In the genomic region with DNA sequence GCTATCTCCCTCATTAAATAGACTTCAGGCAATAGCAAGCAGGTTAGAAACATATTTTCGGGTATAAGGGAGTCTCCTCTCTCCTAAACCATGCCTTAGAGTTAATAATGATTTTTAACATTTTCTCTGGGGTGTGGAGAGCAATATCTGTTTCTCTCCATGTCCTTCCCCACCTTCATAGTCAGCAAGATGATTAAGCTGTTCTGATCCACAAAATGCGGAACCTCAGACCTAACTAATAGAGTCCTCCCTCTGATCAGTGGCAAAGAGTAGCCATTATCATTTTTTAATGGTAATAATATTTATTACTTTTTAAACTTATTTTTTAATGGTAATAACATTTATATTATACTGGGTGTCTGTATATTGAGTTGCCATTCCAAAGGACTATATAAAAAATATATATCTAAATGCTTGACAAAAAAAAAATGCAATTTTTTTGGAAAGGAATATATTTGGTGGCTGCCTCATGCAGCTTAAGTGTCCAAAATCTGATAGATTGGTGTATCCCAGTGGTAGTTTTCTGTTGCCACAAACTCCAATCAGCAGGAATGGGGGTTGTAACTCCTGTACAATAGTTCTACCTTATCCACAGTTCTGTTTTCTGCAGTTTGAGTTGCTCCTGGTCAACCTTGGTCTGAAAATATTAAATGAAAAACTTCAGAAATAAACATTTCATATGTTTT, we compare ENCODE assay signal across 1 cellular context.
TF ChIP-seq lines count a peak whose summit lies in the region.

No MANE protein-coding gene starts in this region.

TF ChIP-seq in SK-N-SH, 30 proteins besides CTCF, POLR2A, EP300 and RAD21:
- TF ChIP-seq EZH2phosphoT487 (IDR thresholded peaks at IDR 0.05; ENCODE audit: borderline replicate concordance, low read depth) (no peak), TEAD4 (IDR thresholded peaks at IDR 0.05; ENCODE audit: borderline replicate concordance, insufficient read depth) (no peak), POLR2AphosphoS5 (IDR thresholded peaks at IDR 0.05; ENCODE audit: low read depth, low read length) (no peak), ELF1 (IDR thresholded peaks at IDR 0.05) (no peak), FOXM1 (IDR thresholded peaks at IDR 0.05; ENCODE audit: low read depth) (no peak), MEF2A (IDR thresholded peaks at IDR 0.05; ENCODE audit: borderline replicate concordance, low read depth) (no peak), YY1 (IDR thresholded peaks at IDR 0.05; ENCODE audit: low read depth) (no peak), SMC3 (IDR thresholded peaks at IDR 0.05; ENCODE audit: low read depth, low read length) (no peak), MXI1 (IDR thresholded peaks at IDR 0.05; ENCODE audit: low read depth, low read length) (no peak)
- TF ChIP-seq, protein P1, sequence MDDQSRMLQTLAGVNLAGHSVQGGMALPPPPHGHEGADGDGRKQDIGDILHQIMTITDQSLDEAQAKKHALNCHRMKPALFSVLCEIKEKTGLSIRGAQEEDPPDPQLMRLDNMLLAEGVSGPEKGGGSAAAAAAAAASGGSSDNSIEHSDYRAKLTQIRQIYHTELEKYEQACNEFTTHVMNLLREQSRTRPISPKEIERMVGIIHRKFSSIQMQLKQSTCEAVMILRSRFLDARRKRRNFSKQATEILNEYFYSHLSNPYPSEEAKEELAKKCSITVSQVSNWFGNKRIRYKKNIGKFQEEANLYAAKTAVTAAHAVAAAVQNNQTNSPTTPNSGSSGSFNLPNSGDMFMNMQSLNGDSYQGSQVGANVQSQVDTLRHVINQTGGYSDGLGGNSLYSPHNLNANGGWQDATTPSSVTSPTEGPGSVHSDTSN (IDR thresholded peaks at IDR 0.05) = no peak
- TF ChIP-seq, protein P2, sequence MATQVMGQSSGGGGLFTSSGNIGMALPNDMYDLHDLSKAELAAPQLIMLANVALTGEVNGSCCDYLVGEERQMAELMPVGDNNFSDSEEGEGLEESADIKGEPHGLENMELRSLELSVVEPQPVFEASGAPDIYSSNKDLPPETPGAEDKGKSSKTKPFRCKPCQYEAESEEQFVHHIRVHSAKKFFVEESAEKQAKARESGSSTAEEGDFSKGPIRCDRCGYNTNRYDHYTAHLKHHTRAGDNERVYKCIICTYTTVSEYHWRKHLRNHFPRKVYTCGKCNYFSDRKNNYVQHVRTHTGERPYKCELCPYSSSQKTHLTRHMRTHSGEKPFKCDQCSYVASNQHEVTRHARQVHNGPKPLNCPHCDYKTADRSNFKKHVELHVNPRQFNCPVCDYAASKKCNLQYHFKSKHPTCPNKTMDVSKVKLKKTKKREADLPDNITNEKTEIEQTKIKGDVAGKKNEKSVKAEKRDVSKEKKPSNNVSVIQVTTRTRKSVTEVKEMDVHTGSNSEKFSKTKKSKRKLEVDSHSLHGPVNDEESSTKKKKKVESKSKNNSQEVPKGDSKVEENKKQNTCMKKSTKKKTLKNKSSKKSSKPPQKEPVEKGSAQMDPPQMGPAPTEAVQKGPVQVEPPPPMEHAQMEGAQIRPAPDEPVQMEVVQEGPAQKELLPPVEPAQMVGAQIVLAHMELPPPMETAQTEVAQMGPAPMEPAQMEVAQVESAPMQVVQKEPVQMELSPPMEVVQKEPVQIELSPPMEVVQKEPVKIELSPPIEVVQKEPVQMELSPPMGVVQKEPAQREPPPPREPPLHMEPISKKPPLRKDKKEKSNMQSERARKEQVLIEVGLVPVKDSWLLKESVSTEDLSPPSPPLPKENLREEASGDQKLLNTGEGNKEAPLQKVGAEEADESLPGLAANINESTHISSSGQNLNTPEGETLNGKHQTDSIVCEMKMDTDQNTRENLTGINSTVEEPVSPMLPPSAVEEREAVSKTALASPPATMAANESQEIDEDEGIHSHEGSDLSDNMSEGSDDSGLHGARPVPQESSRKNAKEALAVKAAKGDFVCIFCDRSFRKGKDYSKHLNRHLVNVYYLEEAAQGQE (IDR thresholded peaks at IDR 0.05; ENCODE audit: low read depth, low read length) = no peak
- TF ChIP-seq, protein P3, sequence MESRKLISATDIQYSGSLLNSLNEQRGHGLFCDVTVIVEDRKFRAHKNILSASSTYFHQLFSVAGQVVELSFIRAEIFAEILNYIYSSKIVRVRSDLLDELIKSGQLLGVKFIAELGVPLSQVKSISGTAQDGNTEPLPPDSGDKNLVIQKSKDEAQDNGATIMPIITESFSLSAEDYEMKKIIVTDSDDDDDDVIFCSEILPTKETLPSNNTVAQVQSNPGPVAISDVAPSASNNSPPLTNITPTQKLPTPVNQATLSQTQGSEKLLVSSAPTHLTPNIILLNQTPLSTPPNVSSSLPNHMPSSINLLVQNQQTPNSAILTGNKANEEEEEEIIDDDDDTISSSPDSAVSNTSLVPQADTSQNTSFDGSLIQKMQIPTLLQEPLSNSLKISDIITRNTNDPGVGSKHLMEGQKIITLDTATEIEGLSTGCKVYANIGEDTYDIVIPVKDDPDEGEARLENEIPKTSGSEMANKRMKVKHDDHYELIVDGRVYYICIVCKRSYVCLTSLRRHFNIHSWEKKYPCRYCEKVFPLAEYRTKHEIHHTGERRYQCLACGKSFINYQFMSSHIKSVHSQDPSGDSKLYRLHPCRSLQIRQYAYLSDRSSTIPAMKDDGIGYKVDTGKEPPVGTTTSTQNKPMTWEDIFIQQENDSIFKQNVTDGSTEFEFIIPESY (IDR thresholded peaks at IDR 0.05; ENCODE audit: borderline replicate concordance, low read depth) = no peak
TF ChIP-seq in SK-N-SH: peak in this region for 0.
